In the genomic region with DNA sequence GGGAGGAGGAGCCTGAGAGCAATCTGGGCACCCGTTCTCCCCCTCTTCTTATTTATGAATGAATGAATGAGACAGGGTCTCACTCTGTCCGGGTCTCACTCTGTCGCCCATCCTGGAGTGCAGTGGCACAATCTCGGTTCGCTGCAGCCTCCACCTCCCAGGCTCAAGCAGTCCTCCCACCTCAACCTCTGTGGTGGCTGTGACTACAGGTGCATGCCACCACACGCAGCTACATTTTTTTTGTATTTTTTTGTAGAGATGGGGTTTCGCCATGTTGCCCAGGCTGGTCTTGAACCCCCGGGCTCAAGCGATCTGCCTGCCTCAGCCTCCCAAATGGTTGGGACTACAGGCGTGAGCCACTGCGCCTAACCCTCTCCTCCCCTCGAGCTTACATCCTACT, we compare ENCODE assay signal across 1 cellular context.
TF ChIP-seq lines count a peak whose summit lies in the region.

No MANE protein-coding gene starts in this region.

TF ChIP-seq in GM23338, 12 proteins besides CTCF, POLR2A, EP300 and RAD21 (continued from another document):
- TF ChIP-seq, protein P1, sequence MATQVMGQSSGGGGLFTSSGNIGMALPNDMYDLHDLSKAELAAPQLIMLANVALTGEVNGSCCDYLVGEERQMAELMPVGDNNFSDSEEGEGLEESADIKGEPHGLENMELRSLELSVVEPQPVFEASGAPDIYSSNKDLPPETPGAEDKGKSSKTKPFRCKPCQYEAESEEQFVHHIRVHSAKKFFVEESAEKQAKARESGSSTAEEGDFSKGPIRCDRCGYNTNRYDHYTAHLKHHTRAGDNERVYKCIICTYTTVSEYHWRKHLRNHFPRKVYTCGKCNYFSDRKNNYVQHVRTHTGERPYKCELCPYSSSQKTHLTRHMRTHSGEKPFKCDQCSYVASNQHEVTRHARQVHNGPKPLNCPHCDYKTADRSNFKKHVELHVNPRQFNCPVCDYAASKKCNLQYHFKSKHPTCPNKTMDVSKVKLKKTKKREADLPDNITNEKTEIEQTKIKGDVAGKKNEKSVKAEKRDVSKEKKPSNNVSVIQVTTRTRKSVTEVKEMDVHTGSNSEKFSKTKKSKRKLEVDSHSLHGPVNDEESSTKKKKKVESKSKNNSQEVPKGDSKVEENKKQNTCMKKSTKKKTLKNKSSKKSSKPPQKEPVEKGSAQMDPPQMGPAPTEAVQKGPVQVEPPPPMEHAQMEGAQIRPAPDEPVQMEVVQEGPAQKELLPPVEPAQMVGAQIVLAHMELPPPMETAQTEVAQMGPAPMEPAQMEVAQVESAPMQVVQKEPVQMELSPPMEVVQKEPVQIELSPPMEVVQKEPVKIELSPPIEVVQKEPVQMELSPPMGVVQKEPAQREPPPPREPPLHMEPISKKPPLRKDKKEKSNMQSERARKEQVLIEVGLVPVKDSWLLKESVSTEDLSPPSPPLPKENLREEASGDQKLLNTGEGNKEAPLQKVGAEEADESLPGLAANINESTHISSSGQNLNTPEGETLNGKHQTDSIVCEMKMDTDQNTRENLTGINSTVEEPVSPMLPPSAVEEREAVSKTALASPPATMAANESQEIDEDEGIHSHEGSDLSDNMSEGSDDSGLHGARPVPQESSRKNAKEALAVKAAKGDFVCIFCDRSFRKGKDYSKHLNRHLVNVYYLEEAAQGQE (IDR thresholded peaks at IDR 0.05; ENCODE audit: unreplicated experiment) = no peak
- TF ChIP-seq ZNF114 (CRISPR knock-in tag; IDR thresholded peaks at IDR 0.05) = no peak
- TF ChIP-seq STAT1 (IDR thresholded peaks at IDR 0.05; ENCODE audit: unreplicated experiment) = no peak
- TF ChIP-seq, protein P2, sequence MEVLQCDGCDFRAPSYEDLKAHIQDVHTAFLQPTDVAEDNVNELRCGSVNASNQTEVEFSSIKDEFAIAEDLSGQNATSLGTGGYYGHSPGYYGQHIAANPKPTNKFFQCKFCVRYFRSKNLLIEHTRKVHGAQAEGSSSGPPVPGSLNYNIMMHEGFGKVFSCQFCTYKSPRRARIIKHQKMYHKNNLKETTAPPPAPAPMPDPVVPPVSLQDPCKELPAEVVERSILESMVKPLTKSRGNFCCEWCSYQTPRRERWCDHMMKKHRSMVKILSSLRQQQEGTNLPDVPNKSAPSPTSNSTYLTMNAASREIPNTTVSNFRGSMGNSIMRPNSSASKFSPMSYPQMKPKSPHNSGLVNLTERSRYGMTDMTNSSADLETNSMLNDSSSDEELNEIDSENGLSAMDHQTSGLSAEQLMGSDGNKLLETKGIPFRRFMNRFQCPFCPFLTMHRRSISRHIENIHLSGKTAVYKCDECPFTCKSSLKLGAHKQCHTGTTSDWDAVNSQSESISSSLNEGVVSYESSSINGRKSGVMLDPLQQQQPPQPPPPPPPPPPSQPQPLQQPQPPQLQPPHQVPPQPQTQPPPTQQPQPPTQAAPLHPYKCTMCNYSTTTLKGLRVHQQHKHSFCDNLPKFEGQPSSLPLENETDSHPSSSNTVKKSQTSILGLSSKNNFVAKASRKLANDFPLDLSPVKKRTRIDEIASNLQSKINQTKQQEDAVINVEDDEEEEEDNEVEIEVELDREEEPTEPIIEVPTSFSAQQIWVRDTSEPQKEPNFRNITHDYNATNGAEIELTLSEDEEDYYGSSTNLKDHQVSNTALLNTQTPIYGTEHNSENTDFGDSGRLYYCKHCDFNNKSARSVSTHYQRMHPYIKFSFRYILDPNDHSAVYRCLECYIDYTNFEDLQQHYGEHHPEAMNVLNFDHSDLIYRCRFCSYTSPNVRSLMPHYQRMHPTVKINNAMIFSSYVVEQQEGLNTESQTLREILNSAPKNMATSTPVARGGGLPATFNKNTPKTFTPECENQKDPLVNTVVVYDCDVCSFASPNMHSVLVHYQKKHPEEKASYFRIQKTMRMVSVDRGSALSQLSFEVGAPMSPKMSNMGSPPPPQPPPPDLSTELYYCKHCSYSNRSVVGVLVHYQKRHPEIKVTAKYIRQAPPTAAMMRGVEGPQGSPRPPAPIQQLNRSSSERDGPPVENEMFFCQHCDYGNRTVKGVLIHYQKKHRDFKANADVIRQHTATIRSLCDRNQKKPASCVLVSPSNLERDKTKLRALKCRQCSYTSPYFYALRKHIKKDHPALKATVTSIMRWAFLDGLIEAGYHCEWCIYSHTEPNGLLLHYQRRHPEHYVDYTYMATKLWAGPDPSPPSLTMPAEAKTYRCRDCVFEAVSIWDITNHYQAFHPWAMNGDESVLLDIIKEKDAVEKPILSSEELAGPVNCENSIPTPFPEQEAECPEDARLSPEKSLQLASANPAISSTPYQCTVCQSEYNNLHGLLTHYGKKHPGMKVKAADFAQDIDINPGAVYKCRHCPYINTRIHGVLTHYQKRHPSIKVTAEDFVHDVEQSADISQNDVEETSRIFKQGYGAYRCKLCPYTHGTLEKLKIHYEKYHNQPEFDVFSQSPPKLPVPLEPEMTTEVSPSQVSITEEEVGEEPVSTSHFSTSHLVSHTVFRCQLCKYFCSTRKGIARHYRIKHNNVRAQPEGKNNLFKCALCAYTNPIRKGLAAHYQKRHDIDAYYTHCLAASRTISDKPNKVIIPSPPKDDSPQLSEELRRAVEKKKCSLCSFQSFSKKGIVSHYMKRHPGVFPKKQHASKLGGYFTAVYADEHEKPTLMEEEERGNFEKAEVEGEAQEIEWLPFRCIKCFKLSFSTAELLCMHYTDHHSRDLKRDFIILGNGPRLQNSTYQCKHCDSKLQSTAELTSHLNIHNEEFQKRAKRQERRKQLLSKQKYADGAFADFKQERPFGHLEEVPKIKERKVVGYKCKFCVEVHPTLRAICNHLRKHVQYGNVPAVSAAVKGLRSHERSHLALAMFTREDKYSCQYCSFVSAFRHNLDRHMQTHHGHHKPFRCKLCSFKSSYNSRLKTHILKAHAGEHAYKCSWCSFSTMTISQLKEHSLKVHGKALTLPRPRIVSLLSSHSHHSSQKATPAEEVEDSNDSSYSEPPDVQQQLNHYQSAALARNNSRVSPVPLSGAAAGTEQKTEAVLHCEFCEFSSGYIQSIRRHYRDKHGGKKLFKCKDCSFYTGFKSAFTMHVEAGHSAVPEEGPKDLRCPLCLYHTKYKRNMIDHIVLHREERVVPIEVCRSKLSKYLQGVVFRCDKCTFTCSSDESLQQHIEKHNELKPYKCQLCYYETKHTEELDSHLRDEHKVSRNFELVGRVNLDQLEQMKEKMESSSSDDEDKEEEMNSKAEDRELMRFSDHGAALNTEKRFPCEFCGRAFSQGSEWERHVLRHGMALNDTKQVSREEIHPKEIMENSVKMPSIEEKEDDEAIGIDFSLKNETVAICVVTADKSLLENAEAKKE (CRISPR knock-in tag; IDR thresholded peaks at IDR 0.05) = no peak
- no peak for TF ChIP-seq EZH2 (IDR thresholded peaks at IDR 0.05; ENCODE audit: low read depth, unreplicated experiment)
